Comparison of ENCODE assay signal across 1 cellular context in the genomic region with DNA sequence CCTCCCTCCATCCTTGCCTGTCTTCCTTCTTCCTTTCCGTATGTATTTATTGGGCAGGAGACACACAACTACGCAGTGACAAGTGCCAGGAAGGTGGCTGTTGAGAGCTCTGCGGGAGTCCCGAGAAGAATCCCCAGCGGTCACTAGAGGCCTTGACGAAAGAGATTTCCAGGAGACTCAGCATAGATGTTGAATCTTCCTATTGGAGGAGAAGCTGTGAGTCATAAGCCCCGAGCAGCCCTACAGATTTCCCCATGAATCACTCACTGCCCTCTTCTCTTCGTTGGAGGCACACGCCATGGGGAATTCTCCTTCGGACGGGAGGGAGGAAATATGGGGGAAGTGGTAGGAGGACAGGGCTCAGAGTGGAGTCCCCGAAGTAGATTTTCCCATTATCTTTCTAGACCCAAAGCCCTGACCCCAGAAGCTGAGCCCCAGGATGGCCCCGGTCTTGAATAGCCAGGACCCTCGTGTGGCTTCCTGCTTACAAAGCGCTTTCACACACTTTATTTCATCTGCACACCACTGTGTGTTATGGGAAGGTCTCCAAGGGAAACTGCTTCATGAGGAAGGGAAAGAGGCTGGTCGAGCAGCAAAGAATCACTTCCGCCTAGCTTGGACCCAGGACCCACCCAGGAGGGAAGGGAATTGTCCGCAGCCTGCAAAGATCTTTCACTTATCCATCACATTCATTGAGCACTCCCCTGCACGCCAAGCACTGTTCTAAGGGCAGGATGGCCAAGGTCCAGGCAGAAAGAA.
TF ChIP-seq lines count a peak whose summit lies in the region.

No MANE protein-coding gene starts in this region.

TF ChIP-seq in K562, 482 proteins besides CTCF, POLR2A, EP300 and RAD21 (continues in another document):
- TF ChIP-seq, protein P1, sequence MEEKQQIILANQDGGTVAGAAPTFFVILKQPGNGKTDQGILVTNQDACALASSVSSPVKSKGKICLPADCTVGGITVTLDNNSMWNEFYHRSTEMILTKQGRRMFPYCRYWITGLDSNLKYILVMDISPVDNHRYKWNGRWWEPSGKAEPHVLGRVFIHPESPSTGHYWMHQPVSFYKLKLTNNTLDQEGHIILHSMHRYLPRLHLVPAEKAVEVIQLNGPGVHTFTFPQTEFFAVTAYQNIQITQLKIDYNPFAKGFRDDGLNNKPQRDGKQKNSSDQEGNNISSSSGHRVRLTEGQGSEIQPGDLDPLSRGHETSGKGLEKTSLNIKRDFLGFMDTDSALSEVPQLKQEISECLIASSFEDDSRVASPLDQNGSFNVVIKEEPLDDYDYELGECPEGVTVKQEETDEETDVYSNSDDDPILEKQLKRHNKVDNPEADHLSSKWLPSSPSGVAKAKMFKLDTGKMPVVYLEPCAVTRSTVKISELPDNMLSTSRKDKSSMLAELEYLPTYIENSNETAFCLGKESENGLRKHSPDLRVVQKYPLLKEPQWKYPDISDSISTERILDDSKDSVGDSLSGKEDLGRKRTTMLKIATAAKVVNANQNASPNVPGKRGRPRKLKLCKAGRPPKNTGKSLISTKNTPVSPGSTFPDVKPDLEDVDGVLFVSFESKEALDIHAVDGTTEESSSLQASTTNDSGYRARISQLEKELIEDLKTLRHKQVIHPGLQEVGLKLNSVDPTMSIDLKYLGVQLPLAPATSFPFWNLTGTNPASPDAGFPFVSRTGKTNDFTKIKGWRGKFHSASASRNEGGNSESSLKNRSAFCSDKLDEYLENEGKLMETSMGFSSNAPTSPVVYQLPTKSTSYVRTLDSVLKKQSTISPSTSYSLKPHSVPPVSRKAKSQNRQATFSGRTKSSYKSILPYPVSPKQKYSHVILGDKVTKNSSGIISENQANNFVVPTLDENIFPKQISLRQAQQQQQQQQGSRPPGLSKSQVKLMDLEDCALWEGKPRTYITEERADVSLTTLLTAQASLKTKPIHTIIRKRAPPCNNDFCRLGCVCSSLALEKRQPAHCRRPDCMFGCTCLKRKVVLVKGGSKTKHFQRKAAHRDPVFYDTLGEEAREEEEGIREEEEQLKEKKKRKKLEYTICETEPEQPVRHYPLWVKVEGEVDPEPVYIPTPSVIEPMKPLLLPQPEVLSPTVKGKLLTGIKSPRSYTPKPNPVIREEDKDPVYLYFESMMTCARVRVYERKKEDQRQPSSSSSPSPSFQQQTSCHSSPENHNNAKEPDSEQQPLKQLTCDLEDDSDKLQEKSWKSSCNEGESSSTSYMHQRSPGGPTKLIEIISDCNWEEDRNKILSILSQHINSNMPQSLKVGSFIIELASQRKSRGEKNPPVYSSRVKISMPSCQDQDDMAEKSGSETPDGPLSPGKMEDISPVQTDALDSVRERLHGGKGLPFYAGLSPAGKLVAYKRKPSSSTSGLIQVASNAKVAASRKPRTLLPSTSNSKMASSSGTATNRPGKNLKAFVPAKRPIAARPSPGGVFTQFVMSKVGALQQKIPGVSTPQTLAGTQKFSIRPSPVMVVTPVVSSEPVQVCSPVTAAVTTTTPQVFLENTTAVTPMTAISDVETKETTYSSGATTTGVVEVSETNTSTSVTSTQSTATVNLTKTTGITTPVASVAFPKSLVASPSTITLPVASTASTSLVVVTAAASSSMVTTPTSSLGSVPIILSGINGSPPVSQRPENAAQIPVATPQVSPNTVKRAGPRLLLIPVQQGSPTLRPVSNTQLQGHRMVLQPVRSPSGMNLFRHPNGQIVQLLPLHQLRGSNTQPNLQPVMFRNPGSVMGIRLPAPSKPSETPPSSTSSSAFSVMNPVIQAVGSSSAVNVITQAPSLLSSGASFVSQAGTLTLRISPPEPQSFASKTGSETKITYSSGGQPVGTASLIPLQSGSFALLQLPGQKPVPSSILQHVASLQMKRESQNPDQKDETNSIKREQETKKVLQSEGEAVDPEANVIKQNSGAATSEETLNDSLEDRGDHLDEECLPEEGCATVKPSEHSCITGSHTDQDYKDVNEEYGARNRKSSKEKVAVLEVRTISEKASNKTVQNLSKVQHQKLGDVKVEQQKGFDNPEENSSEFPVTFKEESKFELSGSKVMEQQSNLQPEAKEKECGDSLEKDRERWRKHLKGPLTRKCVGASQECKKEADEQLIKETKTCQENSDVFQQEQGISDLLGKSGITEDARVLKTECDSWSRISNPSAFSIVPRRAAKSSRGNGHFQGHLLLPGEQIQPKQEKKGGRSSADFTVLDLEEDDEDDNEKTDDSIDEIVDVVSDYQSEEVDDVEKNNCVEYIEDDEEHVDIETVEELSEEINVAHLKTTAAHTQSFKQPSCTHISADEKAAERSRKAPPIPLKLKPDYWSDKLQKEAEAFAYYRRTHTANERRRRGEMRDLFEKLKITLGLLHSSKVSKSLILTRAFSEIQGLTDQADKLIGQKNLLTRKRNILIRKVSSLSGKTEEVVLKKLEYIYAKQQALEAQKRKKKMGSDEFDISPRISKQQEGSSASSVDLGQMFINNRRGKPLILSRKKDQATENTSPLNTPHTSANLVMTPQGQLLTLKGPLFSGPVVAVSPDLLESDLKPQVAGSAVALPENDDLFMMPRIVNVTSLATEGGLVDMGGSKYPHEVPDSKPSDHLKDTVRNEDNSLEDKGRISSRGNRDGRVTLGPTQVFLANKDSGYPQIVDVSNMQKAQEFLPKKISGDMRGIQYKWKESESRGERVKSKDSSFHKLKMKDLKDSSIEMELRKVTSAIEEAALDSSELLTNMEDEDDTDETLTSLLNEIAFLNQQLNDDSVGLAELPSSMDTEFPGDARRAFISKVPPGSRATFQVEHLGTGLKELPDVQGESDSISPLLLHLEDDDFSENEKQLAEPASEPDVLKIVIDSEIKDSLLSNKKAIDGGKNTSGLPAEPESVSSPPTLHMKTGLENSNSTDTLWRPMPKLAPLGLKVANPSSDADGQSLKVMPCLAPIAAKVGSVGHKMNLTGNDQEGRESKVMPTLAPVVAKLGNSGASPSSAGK (IDR thresholded peaks at IDR 0.05), result peak; percentile 36; the same call in 1 of the 2 replicates
- TF ChIP-seq, protein P2, sequence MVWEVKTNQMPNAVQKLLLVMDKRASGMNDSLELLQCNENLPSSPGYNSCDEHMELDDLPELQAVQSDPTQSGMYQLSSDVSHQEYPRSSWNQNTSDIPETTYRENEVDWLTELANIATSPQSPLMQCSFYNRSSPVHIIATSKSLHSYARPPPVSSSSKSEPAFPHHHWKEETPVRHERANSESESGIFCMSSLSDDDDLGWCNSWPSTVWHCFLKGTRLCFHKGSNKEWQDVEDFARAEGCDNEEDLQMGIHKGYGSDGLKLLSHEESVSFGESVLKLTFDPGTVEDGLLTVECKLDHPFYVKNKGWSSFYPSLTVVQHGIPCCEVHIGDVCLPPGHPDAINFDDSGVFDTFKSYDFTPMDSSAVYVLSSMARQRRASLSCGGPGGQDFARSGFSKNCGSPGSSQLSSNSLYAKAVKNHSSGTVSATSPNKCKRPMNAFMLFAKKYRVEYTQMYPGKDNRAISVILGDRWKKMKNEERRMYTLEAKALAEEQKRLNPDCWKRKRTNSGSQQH (CRISPR knock-in tag; IDR thresholded peaks at IDR 0.05), result no peak
- TF ChIP-seq, protein P3, sequence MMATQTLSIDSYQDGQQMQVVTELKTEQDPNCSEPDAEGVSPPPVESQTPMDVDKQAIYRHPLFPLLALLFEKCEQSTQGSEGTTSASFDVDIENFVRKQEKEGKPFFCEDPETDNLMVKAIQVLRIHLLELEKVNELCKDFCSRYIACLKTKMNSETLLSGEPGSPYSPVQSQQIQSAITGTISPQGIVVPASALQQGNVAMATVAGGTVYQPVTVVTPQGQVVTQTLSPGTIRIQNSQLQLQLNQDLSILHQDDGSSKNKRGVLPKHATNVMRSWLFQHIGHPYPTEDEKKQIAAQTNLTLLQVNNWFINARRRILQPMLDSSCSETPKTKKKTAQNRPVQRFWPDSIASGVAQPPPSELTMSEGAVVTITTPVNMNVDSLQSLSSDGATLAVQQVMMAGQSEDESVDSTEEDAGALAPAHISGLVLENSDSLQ (IDR thresholded peaks at IDR 0.05), result peak; percentile 46; the same call in 1 of the 2 replicates
- TF ChIP-seq, protein P4, sequence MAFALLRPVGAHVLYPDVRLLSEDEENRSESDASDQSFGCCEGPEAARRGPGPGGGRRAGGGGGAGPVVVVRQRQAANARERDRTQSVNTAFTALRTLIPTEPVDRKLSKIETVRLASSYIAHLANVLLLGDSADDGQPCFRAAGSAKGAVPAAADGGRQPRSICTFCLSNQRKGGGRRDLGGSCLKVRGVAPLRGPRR (CRISPR knock-in tag; IDR thresholded peaks at IDR 0.05), result no peak
- TF ChIP-seq, protein P5, sequence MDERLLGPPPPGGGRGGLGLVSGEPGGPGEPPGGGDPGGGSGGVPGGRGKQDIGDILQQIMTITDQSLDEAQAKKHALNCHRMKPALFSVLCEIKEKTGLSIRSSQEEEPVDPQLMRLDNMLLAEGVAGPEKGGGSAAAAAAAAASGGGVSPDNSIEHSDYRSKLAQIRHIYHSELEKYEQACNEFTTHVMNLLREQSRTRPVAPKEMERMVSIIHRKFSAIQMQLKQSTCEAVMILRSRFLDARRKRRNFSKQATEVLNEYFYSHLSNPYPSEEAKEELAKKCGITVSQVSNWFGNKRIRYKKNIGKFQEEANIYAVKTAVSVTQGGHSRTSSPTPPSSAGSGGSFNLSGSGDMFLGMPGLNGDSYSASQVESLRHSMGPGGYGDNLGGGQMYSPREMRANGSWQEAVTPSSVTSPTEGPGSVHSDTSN (CRISPR knock-in tag; IDR thresholded peaks at IDR 0.05; ENCODE audit: low read depth), result no peak
- TF ChIP-seq, protein P5 (tag; conservative IDR thresholded peaks at IDR 0.05; ENCODE audit: low read depth), result peak; percentile 70
- TF ChIP-seq ATF1 (CRISPR knock-in tag; IDR thresholded peaks at IDR 0.05), result no peak
- TF ChIP-seq ATF1 (tag; IDR thresholded peaks at IDR 0.05), result peak; percentile 32; the same call in 1 of the 2 replicates
- TF ChIP-seq KDM1A (IDR thresholded peaks at IDR 0.05), result peak; percentile 40 to 70; a peak in 3 of 4 replicates
- peak in 1 of 2 experiments; percentile 36; a peak in 1 of 4 replicates for TF ChIP-seq RCOR1 (IDR thresholded peaks at IDR 0.05; ENCODE audit: borderline replicate concordance in 1 of 2, low read depth in 2 of 2, low read length in 2 of 2)
- TF ChIP-seq, protein P6, sequence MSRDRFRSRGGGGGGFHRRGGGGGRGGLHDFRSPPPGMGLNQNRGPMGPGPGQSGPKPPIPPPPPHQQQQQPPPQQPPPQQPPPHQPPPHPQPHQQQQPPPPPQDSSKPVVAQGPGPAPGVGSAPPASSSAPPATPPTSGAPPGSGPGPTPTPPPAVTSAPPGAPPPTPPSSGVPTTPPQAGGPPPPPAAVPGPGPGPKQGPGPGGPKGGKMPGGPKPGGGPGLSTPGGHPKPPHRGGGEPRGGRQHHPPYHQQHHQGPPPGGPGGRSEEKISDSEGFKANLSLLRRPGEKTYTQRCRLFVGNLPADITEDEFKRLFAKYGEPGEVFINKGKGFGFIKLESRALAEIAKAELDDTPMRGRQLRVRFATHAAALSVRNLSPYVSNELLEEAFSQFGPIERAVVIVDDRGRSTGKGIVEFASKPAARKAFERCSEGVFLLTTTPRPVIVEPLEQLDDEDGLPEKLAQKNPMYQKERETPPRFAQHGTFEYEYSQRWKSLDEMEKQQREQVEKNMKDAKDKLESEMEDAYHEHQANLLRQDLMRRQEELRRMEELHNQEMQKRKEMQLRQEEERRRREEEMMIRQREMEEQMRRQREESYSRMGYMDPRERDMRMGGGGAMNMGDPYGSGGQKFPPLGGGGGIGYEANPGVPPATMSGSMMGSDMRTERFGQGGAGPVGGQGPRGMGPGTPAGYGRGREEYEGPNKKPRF (IDR thresholded peaks at IDR 0.05; ENCODE audit: low read depth, low read length), result no peak
- TF ChIP-seq JUN (IDR thresholded peaks at IDR 0.05; ENCODE audit: borderline replicate concordance, low read depth, low read length), result peak; percentile 80
- no peak for TF ChIP-seq JUN (CRISPR knock-in tag; IDR thresholded peaks at IDR 0.05; ENCODE audit: borderline replicate concordance)
- TF ChIP-seq PHF21A (IDR thresholded peaks at IDR 0.05; ENCODE audit: borderline replicate concordance, low read depth), result peak; percentile 73; the same call in 1 of the 2 replicates
- TF ChIP-seq, protein P7, sequence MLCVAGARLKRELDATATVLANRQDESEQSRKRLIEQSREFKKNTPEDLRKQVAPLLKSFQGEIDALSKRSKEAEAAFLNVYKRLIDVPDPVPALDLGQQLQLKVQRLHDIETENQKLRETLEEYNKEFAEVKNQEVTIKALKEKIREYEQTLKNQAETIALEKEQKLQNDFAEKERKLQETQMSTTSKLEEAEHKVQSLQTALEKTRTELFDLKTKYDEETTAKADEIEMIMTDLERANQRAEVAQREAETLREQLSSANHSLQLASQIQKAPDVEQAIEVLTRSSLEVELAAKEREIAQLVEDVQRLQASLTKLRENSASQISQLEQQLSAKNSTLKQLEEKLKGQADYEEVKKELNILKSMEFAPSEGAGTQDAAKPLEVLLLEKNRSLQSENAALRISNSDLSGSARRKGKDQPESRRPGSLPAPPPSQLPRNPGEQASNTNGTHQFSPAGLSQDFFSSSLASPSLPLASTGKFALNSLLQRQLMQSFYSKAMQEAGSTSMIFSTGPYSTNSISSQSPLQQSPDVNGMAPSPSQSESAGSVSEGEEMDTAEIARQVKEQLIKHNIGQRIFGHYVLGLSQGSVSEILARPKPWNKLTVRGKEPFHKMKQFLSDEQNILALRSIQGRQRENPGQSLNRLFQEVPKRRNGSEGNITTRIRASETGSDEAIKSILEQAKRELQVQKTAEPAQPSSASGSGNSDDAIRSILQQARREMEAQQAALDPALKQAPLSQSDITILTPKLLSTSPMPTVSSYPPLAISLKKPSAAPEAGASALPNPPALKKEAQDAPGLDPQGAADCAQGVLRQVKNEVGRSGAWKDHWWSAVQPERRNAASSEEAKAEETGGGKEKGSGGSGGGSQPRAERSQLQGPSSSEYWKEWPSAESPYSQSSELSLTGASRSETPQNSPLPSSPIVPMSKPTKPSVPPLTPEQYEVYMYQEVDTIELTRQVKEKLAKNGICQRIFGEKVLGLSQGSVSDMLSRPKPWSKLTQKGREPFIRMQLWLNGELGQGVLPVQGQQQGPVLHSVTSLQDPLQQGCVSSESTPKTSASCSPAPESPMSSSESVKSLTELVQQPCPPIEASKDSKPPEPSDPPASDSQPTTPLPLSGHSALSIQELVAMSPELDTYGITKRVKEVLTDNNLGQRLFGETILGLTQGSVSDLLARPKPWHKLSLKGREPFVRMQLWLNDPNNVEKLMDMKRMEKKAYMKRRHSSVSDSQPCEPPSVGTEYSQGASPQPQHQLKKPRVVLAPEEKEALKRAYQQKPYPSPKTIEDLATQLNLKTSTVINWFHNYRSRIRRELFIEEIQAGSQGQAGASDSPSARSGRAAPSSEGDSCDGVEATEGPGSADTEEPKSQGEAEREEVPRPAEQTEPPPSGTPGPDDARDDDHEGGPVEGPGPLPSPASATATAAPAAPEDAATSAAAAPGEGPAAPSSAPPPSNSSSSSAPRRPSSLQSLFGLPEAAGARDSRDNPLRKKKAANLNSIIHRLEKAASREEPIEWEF (CRISPR knock-in tag; IDR thresholded peaks at IDR 0.05), result no peak
- TF ChIP-seq, protein P8, sequence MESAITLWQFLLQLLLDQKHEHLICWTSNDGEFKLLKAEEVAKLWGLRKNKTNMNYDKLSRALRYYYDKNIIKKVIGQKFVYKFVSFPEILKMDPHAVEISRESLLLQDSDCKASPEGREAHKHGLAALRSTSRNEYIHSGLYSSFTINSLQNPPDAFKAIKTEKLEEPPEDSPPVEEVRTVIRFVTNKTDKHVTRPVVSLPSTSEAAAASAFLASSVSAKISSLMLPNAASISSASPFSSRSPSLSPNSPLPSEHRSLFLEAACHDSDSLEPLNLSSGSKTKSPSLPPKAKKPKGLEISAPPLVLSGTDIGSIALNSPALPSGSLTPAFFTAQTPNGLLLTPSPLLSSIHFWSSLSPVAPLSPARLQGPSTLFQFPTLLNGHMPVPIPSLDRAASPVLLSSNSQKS (CRISPR knock-in tag; IDR thresholded peaks at IDR 0.05), result no peak
